1 cellular context compared by ENCODE assay signal in the genomic region with DNA sequence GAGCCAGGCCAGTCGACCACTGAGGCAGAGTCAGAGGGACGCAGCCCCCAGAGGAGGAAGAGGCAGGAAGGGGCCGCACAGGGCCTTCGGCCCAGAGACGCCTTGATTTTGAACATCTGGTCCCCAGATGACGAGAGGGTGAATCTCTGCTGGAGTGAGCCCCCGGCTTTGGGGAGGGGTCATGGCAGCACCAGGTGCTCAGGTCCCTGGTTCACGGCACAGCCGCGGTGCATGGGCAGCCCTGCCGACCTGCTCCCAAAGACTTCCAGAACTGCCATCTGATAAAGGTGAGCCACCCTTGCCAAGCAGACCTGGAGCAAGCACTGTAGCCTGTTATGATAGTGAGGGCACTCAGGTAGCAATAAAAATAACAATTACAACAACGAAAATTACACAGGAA.
TF ChIP-seq lines count a peak whose summit lies in the region.

No MANE protein-coding gene starts in this region.

TF ChIP-seq in GM12878, 131 proteins besides CTCF, POLR2A, EP300 and RAD21:
- 0 out of 2 replicates have a peak, but pooled peaks have one; percentile 28 for TF ChIP-seq ZBTB40 (IDR thresholded peaks at IDR 0.05; ENCODE audit: borderline replicate concordance)
- no peak for TF ChIP-seq SREBF2 (IDR thresholded peaks at IDR 0.05; ENCODE audit: low read length)
- no peak for TF ChIP-seq ELK1 (IDR thresholded peaks at IDR 0.05; ENCODE audit: low read depth, low read length)
- TF ChIP-seq, protein P1, sequence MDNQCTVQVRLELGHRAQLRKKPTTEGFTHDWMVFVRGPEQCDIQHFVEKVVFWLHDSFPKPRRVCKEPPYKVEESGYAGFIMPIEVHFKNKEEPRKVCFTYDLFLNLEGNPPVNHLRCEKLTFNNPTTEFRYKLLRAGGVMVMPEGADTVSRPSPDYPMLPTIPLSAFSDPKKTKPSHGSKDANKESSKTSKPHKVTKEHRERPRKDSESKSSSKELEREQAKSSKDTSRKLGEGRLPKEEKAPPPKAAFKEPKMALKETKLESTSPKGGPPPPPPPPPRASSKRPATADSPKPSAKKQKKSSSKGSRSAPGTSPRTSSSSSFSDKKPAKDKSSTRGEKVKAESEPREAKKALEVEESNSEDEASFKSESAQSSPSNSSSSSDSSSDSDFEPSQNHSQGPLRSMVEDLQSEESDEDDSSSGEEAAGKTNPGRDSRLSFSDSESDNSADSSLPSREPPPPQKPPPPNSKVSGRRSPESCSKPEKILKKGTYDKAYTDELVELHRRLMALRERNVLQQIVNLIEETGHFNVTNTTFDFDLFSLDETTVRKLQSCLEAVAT (IDR thresholded peaks at IDR 0.05): peak; percentile 80
- no peak for TF ChIP-seq FOXM1 (IDR thresholded peaks at IDR 0.05; ENCODE audit: low read depth, low read length)
- TF ChIP-seq RBBP5 (conservative IDR thresholded peaks at IDR 0.05): no peak
TF ChIP-seq in GM12878: peak in this region for 2.
